ENCODE assay signal across 15 cellular contexts in the genomic region with DNA sequence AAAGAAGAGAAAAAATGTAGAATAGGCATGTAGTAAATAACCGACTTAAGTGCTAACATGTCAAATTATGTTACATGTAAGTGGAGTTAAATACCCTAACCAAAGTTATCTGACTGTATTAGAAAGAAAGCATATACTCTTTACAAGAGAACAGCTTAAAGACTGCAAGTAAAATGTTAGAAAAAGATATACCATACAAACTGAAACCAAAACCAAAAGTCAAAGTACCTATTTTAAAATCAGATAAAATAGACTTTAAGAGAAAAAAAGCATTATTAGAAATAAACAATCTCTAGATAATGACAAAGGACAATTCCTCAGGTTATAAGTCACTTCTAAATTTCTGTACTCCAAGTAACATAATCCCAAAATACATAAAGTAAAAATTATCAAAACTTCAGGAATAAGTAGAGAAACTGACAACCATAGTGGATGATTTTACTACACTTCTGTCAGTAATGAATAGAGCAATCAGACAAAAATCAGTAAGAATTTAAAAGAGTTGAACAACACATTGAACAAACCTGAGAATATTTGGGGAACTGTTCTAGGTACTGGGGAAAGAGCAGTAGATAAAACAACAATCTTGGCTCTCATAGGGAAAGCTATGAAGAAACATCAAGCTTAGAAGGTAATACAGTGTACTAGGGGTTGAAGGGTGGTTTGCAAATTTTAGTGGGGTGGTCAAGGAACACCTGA.
DNase-seq lines count a peak whose midpoint lies in the region; ATAC-seq and TF ChIP-seq lines count a peak whose summit lies in the region.
"Had no signal": no experiment of that assay in that cellular context is flagged by ENCODE, and none has a peak within 500 bp of the region (broad histone marks: within the 10 kb centered on the region; RNA-seq: fewer than 3 reads in every experiment).

No MANE protein-coding gene starts in this region.

- no peaks in the 10 kb centered on the region for H3K9me2 ChIP-seq in MM.1S (replicated peaks; ENCODE audit: insufficient read depth, low read length)

- H2AFZ ChIP-seq in MM.1S (ENCODE audit: low read length): peak overlapping the region; percentile 74

- intact Hi-C loops in head of caudate nucleus (cut with DNase I): no loop called here

- peak overlapping the region; percentile 83 for H3K27ac Mint-ChIP-seq in activated CD8-positive, alpha-beta memory T cell treated with anti-CD3 and anti-CD28 coated beads, Interleukin-2, amount 10 ng/mL, durations not matched to agents 7 days and 5 days
- peak overlapping the region; percentile 93 for H3K27ac Mint-ChIP-seq in activated naive CD8-positive, alpha-beta T cell
- H3K27ac Mint-ChIP-seq: nephron had no signal

- no peak for TF ChIP-seq CTCF in MM.1S (IDR thresholded peaks at IDR 0.05; ENCODE audit: low read length)
- TF ChIP-seq CTCF in omental fat pad (IDR thresholded peaks at IDR 0.05): no peak

- peaks cover 16% of the 10 kb centered on the region for H3K36me3 Mint-ChIP-seq in activated CD8-positive, alpha-beta memory T cell treated with anti-CD3 and anti-CD28 coated beads, Interleukin-2, amount 10 ng/mL, durations not matched to agents 7 days and 5 days
- H3K36me3 Mint-ChIP-seq in activated naive CD8-positive, alpha-beta T cell: peaks cover 10% of the 10 kb centered on the region

- H3K4me2 ChIP-seq in MM.1S (ENCODE audit: low read depth, low read length): peak overlapping the region; percentile 84

- H3K4me3 Mint-ChIP-seq in activated CD8-positive, alpha-beta memory T cell treated with anti-CD3 and anti-CD28 coated beads, Interleukin-2, amount 10 ng/mL, durations not matched to agents 7 days and 5 days: peak overlapping the region; percentile 35
- peak overlapping the region; percentile 75 for H3K4me3 Mint-ChIP-seq in activated naive CD8-positive, alpha-beta T cell
- H3K4me3 Mint-ChIP-seq: nephron had no signal

- peak overlapping the region; percentile 1; the same call in 1 of the 2 replicates for H3K9ac ChIP-seq in MM.1S (ENCODE audit: low read length)

- no peaks in the 10 kb centered on the region for H3K27me3 ChIP-seq in MM.1S (replicated peaks; ENCODE audit: insufficient read depth, low read length)
- H3K27me3 ChIP-seq: tibial artery had no signal

- H3K9me3 ChIP-seq in MM.1S (replicated peaks; ENCODE audit: insufficient read depth, low read length): no peaks in the 10 kb centered on the region
- H3K9me3 ChIP-seq: lower lobe of right lung, tibial artery had no signal

- H3K79me2 ChIP-seq in MM.1S (ENCODE audit: low read length): no peaks in the 10 kb centered on the region

- no peaks in the 10 kb centered on the region for H4K20me1 ChIP-seq in MM.1S (ENCODE audit: insufficient read depth, low read length)

- H3K27ac ChIP-seq in MM.1S (ENCODE audit: low read length): peak overlapping the region; percentile 20; the same call in 1 of the 2 replicates
- H3K27ac ChIP-seq: lower lobe of right lung, tibial artery had no signal

- peaks cover 4% of the 10 kb centered on the region for H3K9me3 Mint-ChIP-seq in activated CD8-positive, alpha-beta memory T cell treated with anti-CD3 and anti-CD28 coated beads, Interleukin-2, amount 10 ng/mL, durations not matched to agents 7 days and 5 days (ENCODE audit: low read depth)
- H3K9me3 Mint-ChIP-seq in activated naive CD8-positive, alpha-beta T cell (ENCODE audit: low read depth): peaks cover 19% of the 10 kb centered on the region

- H3K27me3 Mint-ChIP-seq in activated CD8-positive, alpha-beta memory T cell treated with anti-CD3 and anti-CD28 coated beads, Interleukin-2, amount 10 ng/mL, durations not matched to agents 7 days and 5 days: no peaks in the 10 kb centered on the region
- no peaks in the 10 kb centered on the region for H3K27me3 Mint-ChIP-seq in activated naive CD8-positive, alpha-beta T cell

- CTCF ChIA-PET in activated CD8-positive, alpha-beta memory T cell treated with anti-CD3 and anti-CD28 coated beads, Interleukin-2, amount 10 ng/mL, durations not matched to agents 7 days and 5 days (lab: Charles Lee): interaction anchor here (0.9 to 3.2 kb wide), 6 partner anchors 13 to 173 kb away, joined by 3 to 25 read pairs (median 6); no protein-coding TSS in a partner anchor

- H3F3A ChIP-seq in MM.1S (ENCODE audit: insufficient read depth, low read length): no peaks in the 10 kb centered on the region

- peak overlapping the region; percentile 43 for H3K4me3 ChIP-seq in MM.1S (ENCODE audit: low read length)
- H3K4me3 ChIP-seq: lower lobe of right lung, tibial artery had no signal

- peak; percentile 28 for ATAC-seq in activated CD8-positive, alpha-beta memory T cell treated with anti-CD3 and anti-CD28 coated beads, Interleukin-2, amount 10 ng/mL, durations not matched to agents 7 days and 5 days
- peak; percentile 23 for ATAC-seq in omental fat pad (ENCODE audit: low FRiP score)
- no peak for ATAC-seq in GM18909 (IDR thresholded peaks at IDR 0.05; ENCODE audit: poor library complexity, unreplicated experiment)
- ATAC-seq: lower lobe of right lung had no signal

- no peaks in the 10 kb centered on the region for H3K36me3 ChIP-seq in MM.1S (replicated peaks; ENCODE audit: insufficient read depth, low read length)
- H3K36me3 ChIP-seq: lower lobe of right lung, tibial artery had no signal

- peaks cover 25% of the 10 kb centered on the region for H3K4me1 ChIP-seq in MM.1S (ENCODE audit: low read length)
- H3K4me1 ChIP-seq: lower lobe of right lung, tibial artery had no signal

- peaks cover 42% of the 10 kb centered on the region for H3K4me1 Mint-ChIP-seq in activated CD8-positive, alpha-beta memory T cell treated with anti-CD3 and anti-CD28 coated beads, Interleukin-2, amount 10 ng/mL, durations not matched to agents 7 days and 5 days
- peaks cover 43% of the 10 kb centered on the region for H3K4me1 Mint-ChIP-seq in activated naive CD8-positive, alpha-beta T cell (ENCODE audit: low read depth)
- H3K4me1 Mint-ChIP-seq: nephron had no signal

- DNase-seq in activated CD8-positive, alpha-beta memory T cell treated with anti-CD3 and anti-CD28 coated beads, Interleukin-2, amount 10 ng/mL, durations not matched to agents 7 days and 5 days: no peak
- no peak for DNase-seq in activated CD8-positive, alpha-beta memory T cell treated with anti-CD3 and anti-CD28 coated beads, Interleukin-2, amount 50 U/mL, for 48 hours
- DNase-seq in MM.1S (peak; percentile 34), omental fat pad (ENCODE audit: low spot score) (no peak), head of caudate nucleus (no peak), HPDE6-E6E7 (ENCODE audit: extremely low spot score) (no peak)
- DNase-seq: effector CD8-positive, alpha-beta T cell; Kasumi-1; lower lobe of right lung; NCI-H446; retina; tibial artery had no signal
